In the genomic region with DNA sequence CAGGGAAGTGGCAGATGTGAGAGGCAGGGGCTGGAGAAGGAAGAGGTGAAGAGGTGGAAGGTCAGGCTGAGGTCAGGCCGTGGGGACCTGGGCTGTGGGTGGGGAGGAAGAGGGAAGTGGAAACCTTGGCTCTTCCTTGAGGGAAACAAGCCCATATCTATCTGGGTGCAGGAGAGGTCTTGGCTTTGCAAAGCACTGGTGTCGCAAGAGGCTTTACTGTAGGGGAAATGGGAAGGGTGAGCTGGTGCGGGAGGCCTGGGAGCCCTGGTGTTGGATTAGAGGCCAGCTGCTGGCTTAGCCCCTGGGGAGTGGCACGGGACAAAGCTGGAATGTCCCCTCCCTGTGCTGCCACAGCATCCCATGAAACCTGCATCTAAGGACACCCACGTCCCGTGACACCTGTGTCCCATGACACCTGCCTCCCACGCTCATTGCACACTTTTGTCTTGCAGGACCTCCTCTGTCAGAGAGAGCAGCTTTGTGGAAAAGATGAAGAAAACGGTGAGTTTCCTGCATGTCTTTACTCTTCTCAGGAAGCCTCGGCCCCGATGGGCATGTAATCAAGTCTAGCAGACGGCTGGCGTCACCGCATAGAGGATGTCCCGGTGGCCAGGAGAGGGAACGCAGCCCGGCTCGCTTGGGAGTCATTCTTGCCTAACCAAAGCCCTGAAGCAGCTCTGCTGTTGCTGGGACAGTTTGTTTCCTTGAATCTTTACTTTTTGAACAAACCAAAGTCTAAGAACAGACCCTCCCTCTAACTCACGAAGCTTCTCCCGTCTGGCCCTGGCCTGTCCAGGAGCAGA, we compare ENCODE assay signal across 9 cellular contexts. TPM values are rescaled to one million over a fixed set of nuclear protein-coding genes. Genes with fewer than 3 reads are reported as not detected.
DNase-seq lines count a peak whose midpoint lies in the region; ATAC-seq and TF ChIP-seq lines count a peak whose summit lies in the region.
"Had no signal": no experiment of that assay in that cellular context is flagged by ENCODE, and none has a peak within 500 bp of the region (broad histone marks: within the 10 kb centered on the region; RNA-seq: fewer than 3 reads in every experiment).

No MANE protein-coding gene starts in this region.

- intact Hi-C loops in natural killer cell (cut with micrococcal nuclease): no loop called here

- peaks cover 3 to 8% of the 10 kb centered on the region in 2 experiments for H3K36me3 ChIP-seq in SK-N-SH (replicated peaks in 1 of 2; ENCODE audit: control insufficient read depth in 1 of 2, insufficient read depth in 2 of 2, low read length in 1 of 2)

- H3K4me1 Mint-ChIP-seq in glutamatergic neuron (ENCODE audit: low read depth, unreplicated experiment) (peaks cover 21% of the 10 kb centered on the region), natural killer cell (peaks cover 0 to 9% of the 10 kb centered on the region in 2 donors)

- H3K79me2 ChIP-seq in SK-N-SH (ENCODE audit: insufficient read depth): no peaks in the 10 kb centered on the region

- H3K36me3 Mint-ChIP-seq in glutamatergic neuron (ENCODE audit: unreplicated experiment): no peaks in the 10 kb centered on the region
- peaks cover 6% of the 10 kb centered on the region for H3K36me3 Mint-ChIP-seq in natural killer cell

- no peaks in the 10 kb centered on the region for H4K20me1 ChIP-seq in SK-N-SH (ENCODE audit: insufficient read depth)

- H3K27me3 Mint-ChIP-seq in glutamatergic neuron (ENCODE audit: unreplicated experiment): peaks cover 7% of the 10 kb centered on the region
- H3K27me3 Mint-ChIP-seq in natural killer cell (ENCODE audit: low read depth in 2 of 2): no peaks in the 10 kb centered on the region

- POLR2A ChIA-PET in SK-N-SH (lab: Yijun Ruan, JAX): no interaction called here

- H3K4me1 ChIP-seq in SK-N-SH (ENCODE audit: control insufficient read depth in 1 of 2, insufficient read depth in 2 of 2, low read depth in 1 of 2, low read length in 1 of 2): peaks cover 0 to 20% of the 10 kb centered on the region in 2 experiments; a peak in 1 of 4 replicates

- DNase-seq in GM12864 (ENCODE audit: low read depth): no peak
- peak; percentile 61 for DNase-seq in SK-N-SH
- DNase-seq in glutamatergic neuron: peak; percentile 74
- DNase-seq in retinal pigment epithelial cell (ENCODE audit: low read depth): peak; percentile 38
- no peak for DNase-seq in NCI-H526 treated with DMSO at 0.1 percent for 48 hours (lab: John Stamatoyannopoulos, UW)
- DNase-seq in C1 segment of cervical spinal cord (lab: John Stamatoyannopoulos, UW): no peak
- DNase-seq in natural killer cell: no peak
- DNase-seq: Peyer's patch had no signal

- no peaks in the 10 kb centered on the region for H3K9me2 ChIP-seq in SK-N-SH

- TF ChIP-seq EP300 in SK-N-SH (IDR thresholded peaks at IDR 0.05; ENCODE audit: borderline replicate concordance in 1 of 2, low read depth in 1 of 2, low read length in 1 of 2): no peak

- H3K27me3 ChIP-seq in SK-N-SH (ENCODE audit: insufficient read depth): no peaks in the 10 kb centered on the region
- H3K27me3 ChIP-seq: Peyer's patch had no signal

- peaks cover 8% of the 10 kb centered on the region for H3K9me3 Mint-ChIP-seq in glutamatergic neuron (ENCODE audit: unreplicated experiment)
- H3K9me3 Mint-ChIP-seq in natural killer cell: no peaks in the 10 kb centered on the region

- no peak for TF ChIP-seq RAD21 in SK-N-SH (IDR thresholded peaks at IDR 0.05; ENCODE audit: low read length)

- H3K27ac Mint-ChIP-seq in glutamatergic neuron (ENCODE audit: unreplicated experiment): peak overlapping the region; percentile 82
- H3K27ac Mint-ChIP-seq in natural killer cell: peak overlapping the region in 1 of 2 donors; percentile 7

- WGBS in SK-N-SH (ENCODE audit: low lambda C conversion rate): 92% methylated on average over 19 of the region's 19 CpGs

- H2AFZ ChIP-seq in SK-N-SH (ENCODE audit: low read depth): no peak overlapping the region

- H3K4me3 Mint-ChIP-seq in glutamatergic neuron (ENCODE audit: unreplicated experiment): peak overlapping the region; percentile 64
- no peak overlapping the region for H3K4me3 Mint-ChIP-seq in natural killer cell

- peak; percentile 11 for TF ChIP-seq CTCF in GM12864 (IDR thresholded peaks at IDR 0.05; ENCODE audit: low read depth, low read length, missing control alignments)
- peak; percentile 30; the same call in 1 of the 2 replicates for TF ChIP-seq CTCF in SK-N-SH (IDR thresholded peaks at IDR 0.05)
- TF ChIP-seq CTCF in glutamatergic neuron (IDR thresholded peaks at IDR 0.05; ENCODE audit: partially characterized antibody, unreplicated experiment): peak; percentile 52
- peak; percentile 30 for TF ChIP-seq CTCF in retinal pigment epithelial cell (conservative IDR thresholded peaks at IDR 0.05; ENCODE audit: low read depth, low read length)
- no peak for TF ChIP-seq CTCF in natural killer cell (IDR thresholded peaks at IDR 0.05)

- no peaks in the 10 kb centered on the region for H3K9me3 ChIP-seq in SK-N-SH
- H3K9me3 ChIP-seq: Peyer's patch had no signal

- no peak overlapping the region for H3K27ac ChIP-seq in SK-N-SH (ENCODE audit: low read depth in 2 of 2, low read length in 1 of 2)

- H3K4me2 ChIP-seq in SK-N-SH: no peak overlapping the region

- no peak overlapping the region for H3K9ac ChIP-seq in SK-N-SH

- CTCF ChIA-PET in SK-N-SH (lab: Yijun Ruan, JAX): interaction anchor here (0.8 to 2.6 kb wide), 8 partner anchors 8 to 106 kb away, joined by 3 to 9 read pairs (median 5); no protein-coding TSS in a partner anchor

- no peaks in the 10 kb centered on the region for H3F3A ChIP-seq in SK-N-SH (replicated peaks; ENCODE audit: insufficient read depth)

- ATAC-seq in GM21619 (IDR thresholded peaks at IDR 0.05; ENCODE audit: unreplicated experiment): no peak
- no peak for ATAC-seq in natural killer cell

- no peak overlapping the region for H3K4me3 ChIP-seq in GM12864 (ENCODE audit: low read depth, low read length)
- no peak overlapping the region for H3K4me3 ChIP-seq in SK-N-SH (ENCODE audit: low read depth in 2 of 2, low read length in 1 of 2)
- no peak overlapping the region for H3K4me3 ChIP-seq in retinal pigment epithelial cell (ENCODE audit: low read length)
- H3K4me3 ChIP-seq: Peyer's patch had no signal

TF ChIP-seq in SK-N-SH, 30 proteins besides CTCF, POLR2A, EP300 and RAD21 (continues in another document):
- no peak for TF ChIP-seq FOXM1 (IDR thresholded peaks at IDR 0.05; ENCODE audit: low read depth)
- TF ChIP-seq SMC3 (IDR thresholded peaks at IDR 0.05; ENCODE audit: low read depth, low read length): no peak
- TF ChIP-seq, protein P1, sequence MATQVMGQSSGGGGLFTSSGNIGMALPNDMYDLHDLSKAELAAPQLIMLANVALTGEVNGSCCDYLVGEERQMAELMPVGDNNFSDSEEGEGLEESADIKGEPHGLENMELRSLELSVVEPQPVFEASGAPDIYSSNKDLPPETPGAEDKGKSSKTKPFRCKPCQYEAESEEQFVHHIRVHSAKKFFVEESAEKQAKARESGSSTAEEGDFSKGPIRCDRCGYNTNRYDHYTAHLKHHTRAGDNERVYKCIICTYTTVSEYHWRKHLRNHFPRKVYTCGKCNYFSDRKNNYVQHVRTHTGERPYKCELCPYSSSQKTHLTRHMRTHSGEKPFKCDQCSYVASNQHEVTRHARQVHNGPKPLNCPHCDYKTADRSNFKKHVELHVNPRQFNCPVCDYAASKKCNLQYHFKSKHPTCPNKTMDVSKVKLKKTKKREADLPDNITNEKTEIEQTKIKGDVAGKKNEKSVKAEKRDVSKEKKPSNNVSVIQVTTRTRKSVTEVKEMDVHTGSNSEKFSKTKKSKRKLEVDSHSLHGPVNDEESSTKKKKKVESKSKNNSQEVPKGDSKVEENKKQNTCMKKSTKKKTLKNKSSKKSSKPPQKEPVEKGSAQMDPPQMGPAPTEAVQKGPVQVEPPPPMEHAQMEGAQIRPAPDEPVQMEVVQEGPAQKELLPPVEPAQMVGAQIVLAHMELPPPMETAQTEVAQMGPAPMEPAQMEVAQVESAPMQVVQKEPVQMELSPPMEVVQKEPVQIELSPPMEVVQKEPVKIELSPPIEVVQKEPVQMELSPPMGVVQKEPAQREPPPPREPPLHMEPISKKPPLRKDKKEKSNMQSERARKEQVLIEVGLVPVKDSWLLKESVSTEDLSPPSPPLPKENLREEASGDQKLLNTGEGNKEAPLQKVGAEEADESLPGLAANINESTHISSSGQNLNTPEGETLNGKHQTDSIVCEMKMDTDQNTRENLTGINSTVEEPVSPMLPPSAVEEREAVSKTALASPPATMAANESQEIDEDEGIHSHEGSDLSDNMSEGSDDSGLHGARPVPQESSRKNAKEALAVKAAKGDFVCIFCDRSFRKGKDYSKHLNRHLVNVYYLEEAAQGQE (IDR thresholded peaks at IDR 0.05; ENCODE audit: low read depth, low read length): no peak
- TF ChIP-seq TEAD4 (IDR thresholded peaks at IDR 0.05; ENCODE audit: borderline replicate concordance, insufficient read depth): no peak
- TF ChIP-seq GATA2 (CRISPR knock-in tag; IDR thresholded peaks at IDR 0.05): no peak
- no peak for TF ChIP-seq RCOR1 (IDR thresholded peaks at IDR 0.05; ENCODE audit: low read length)
- no peak for TF ChIP-seq NFIC (IDR thresholded peaks at IDR 0.05; ENCODE audit: borderline replicate concordance)
- TF ChIP-seq EZH2phosphoT487 (IDR thresholded peaks at IDR 0.05; ENCODE audit: borderline replicate concordance, low read depth): no peak
- no peak for TF ChIP-seq RFX5 (IDR thresholded peaks at IDR 0.05; ENCODE audit: low read length)
- TF ChIP-seq YY1 (IDR thresholded peaks at IDR 0.05; ENCODE audit: low read depth): no peak
- no peak for TF ChIP-seq POLR2AphosphoS5 (IDR thresholded peaks at IDR 0.05; ENCODE audit: low read depth, low read length)

RNA-seq across cellular contexts. Expression of a gene that starts 22.2 kb away (rescaled TPM):
- 59.8 and 95.2 TPM in 2 replicates for polyA plus RNA-seq in SK-N-SH (2012; rRNA removed)
- polyA plus RNA-seq in SK-N-SH (2012; cell fraction: cytosol; rRNA removed): 26.4 and 50.4 TPM in 2 replicates
- 120 and 190 TPM in 2 replicates for polyA plus RNA-seq in SK-N-SH (2012; cell fraction: nucleus; rRNA removed)
- total RNA-seq in glutamatergic neuron (ENCODE audit: unreplicated experiment) (26.4 TPM), natural killer cell (10 to 100 TPM; 24.3 to 38.1 (median 34.6) TPM)

RNA-seq across cellular contexts. Expression of a gene that starts 57.2 kb away (rescaled TPM):
- polyA plus RNA-seq in SK-N-SH (2012; rRNA removed): 55.8 and 68.7 TPM in 2 replicates
- polyA plus RNA-seq in SK-N-SH (2012; cell fraction: cytosol; rRNA removed): 22.1 and 32.8 TPM in 2 replicates
- polyA plus RNA-seq in SK-N-SH (2012; cell fraction: nucleus; rRNA removed): 129 and 157 TPM in 2 replicates
- total RNA-seq in glutamatergic neuron (ENCODE audit: unreplicated experiment) (119 TPM), natural killer cell (10 to 100 TPM; 56.0 to 60.5 (median 58.3) TPM)

Comparison
In these comparisons a context has a peak if more than half of its experiments do, and no peak if none do; other contexts are left out.
1. DNase-seq: peak in SK-N-SH (single experiment), glutamatergic neuron (single experiment) and retinal pigment epithelial cell (single experiment); none in GM12864 (single experiment), NCI-H526 treated with DMSO at 0.1 percent for 48 hours (single experiment), C1 segment of cervical spinal cord (0 of 14) and natural killer cell (single experiment).